Comparison of ENCODE assay signal across 21 cellular contexts in genomic region chr5:6850033-6850432, GRCh38.
"Had no signal": no experiment of that assay in that cellular context is flagged by ENCODE, and none has a peak within 500 bp of the region (broad histone marks: within the 10 kb centered on the region; RNA-seq: fewer than 3 reads in every experiment).

No MANE protein-coding gene starts in this region.

- H3K4me3 ChIP-seq: mucosa of descending colon, ovary, right lobe of liver, thoracic aorta had no signal

- H3K4me1 Mint-ChIP-seq: activated naive CD8-positive, alpha-beta T cell treated with anti-CD3 and anti-CD28 coated beads, Interleukin-2, amount 10 ng/mL, durations not matched to agents 7 days and 5 days; nephron progenitor cell; stimulated activated naive B cell treated with anti-CD40 and anti-IgM and Interleukin-4, amounts not matched to agents 10 μg/mL and 1 μg/mL and 100 μg/mL, for 72 hours had no signal

- H3K27ac Mint-ChIP-seq: activated naive CD4-positive, alpha-beta T cell treated with anti-CD3 and anti-CD28 coated beads for 36 hours; activated naive CD8-positive, alpha-beta T cell treated with anti-CD3 and anti-CD28 coated beads, Interleukin-2, amount 10 ng/mL, durations not matched to agents 7 days and 5 days; activated T-helper 1 cell treated with anti-CD3 and anti-CD28 coated beads, Interleukin-12 subunit alpha, Interleukin-12 subunit beta, Interleukin-2, Interleukin-4 antibody, amounts not matched to agents 30 ng/mL and 10 ng/mL and 1 ng/mL, durations not matched to agents 14 hours and 24 hours and 36 hours; nephron progenitor cell; progenitor cell of endocrine pancreas; stimulated activated naive B cell treated with anti-CD40 and anti-IgM and Interleukin-4, amounts not matched to agents 10 μg/mL and 1 μg/mL and 100 μg/mL, for 72 hours; T-helper 17 cell had no signal

- H3K4me1 ChIP-seq: right lobe of liver had no signal

- H3K27ac ChIP-seq: neutrophil, ovary, right lobe of liver, thoracic aorta had no signal

- H3K4me3 Mint-ChIP-seq: activated naive CD4-positive, alpha-beta T cell treated with anti-CD3 and anti-CD28 coated beads for 36 hours; activated naive CD8-positive, alpha-beta T cell treated with anti-CD3 and anti-CD28 coated beads, Interleukin-2, amount 10 ng/mL, durations not matched to agents 7 days and 5 days; activated T-helper 1 cell treated with anti-CD3 and anti-CD28 coated beads, Interleukin-12 subunit alpha, Interleukin-12 subunit beta, Interleukin-2, Interleukin-4 antibody, amounts not matched to agents 30 ng/mL and 10 ng/mL and 1 ng/mL, durations not matched to agents 14 hours and 24 hours and 36 hours; nephron progenitor cell; stimulated activated naive B cell treated with anti-CD40 and anti-IgM and Interleukin-4, amounts not matched to agents 10 μg/mL and 1 μg/mL and 100 μg/mL, for 72 hours; T-helper 17 cell had no signal

- H3K36me3 ChIP-seq: neutrophil, ovary, right lobe of liver, thoracic aorta had no signal

- H3K36me3 Mint-ChIP-seq: stimulated activated naive B cell treated with anti-CD40 and anti-IgM and Interleukin-4, amounts not matched to agents 10 μg/mL and 1 μg/mL and 100 μg/mL, for 72 hours had no signal

- H3K27me3 Mint-ChIP-seq: stimulated activated naive B cell treated with anti-CD40 and anti-IgM and Interleukin-4, amounts not matched to agents 10 μg/mL and 1 μg/mL and 100 μg/mL, for 72 hours had no signal

- ATAC-seq: left cardiac atrium; left ventricle myocardium superior; mucosa of descending colon; right lobe of liver; SK-N-SH treated with all-trans-retinoic acid at 6 μM for 48 hours; stimulated activated naive B cell treated with anti-CD40 and anti-IgM and Interleukin-4, amounts not matched to agents 10 μg/mL and 1 μg/mL and 100 μg/mL, for 72 hours; T-helper 17 cell had no signal

- DNase-seq: activated CD4-positive, alpha-beta T cell treated with anti-CD3 and anti-CD28 coated beads, Interleukin-2, amount 50 U/mL, for 4 hours; activated effector memory CD4-positive, alpha-beta T cell treated with anti-CD3 and anti-CD28 coated beads, Interleukin-2, amount 50 U/mL, for 16 hours; activated naive CD8-positive, alpha-beta T cell treated with anti-CD3 and anti-CD28 coated beads, Interleukin-2, amount 10 ng/mL, durations not matched to agents 7 days and 5 days; activated T-cell treated with anti-CD3 and anti-CD28 coated beads for 4 hours; amniotic stem cell; left cardiac atrium; left ventricle myocardium superior; mucosa of descending colon; ovary; right lobe of liver; stimulated activated naive B cell treated with anti-CD40 and anti-IgM and Interleukin-4, amounts not matched to agents 10 μg/mL and 1 μg/mL and 100 μg/mL, for 72 hours; T-helper 17 cell; T1000; trophoblast cell had no signal

- H3K9me3 ChIP-seq: neutrophil, ovary, right lobe of liver, thoracic aorta had no signal

- H3K27me3 ChIP-seq: neutrophil, ovary, right lobe of liver had no signal
